ENCODE assay signal across 16 cellular contexts in the genomic region with DNA sequence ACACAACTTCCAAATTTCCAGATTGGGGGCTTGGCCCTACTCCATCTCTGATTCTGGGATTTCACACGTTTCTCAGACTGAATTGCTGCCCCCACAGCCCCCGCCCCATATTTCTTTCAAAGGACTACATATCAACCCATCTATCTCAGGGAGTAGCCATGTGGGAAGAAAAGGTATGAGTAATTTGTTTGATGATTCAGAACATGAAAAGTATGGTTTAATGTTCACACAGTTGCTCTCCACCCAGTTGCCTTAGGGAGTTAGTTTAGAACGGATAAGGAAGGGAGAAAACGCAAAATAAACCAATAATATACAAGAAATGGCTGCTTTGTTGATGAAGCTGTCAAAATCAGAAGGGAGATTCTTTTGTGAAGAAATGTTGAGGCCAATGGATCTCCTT.
DNase-seq lines count a peak whose midpoint lies in the region; ATAC-seq, FAIRE-seq and TF ChIP-seq lines count a peak whose summit lies in the region.
"Had no signal": no experiment of that assay in that cellular context is flagged by ENCODE, and none has a peak within 500 bp of the region (broad histone marks: within the 10 kb centered on the region; RNA-seq: fewer than 3 reads in every experiment).

No MANE protein-coding gene starts in this region.

- H3K27ac ChIP-seq in A673 (ENCODE audit: low read depth, low read length, poor library complexity, severe bottlenecking) = no peak overlapping the region
- H3K27ac ChIP-seq: KMS-11 had no signal

- no TSS peak for BruUV-seq in Caco-2 (replicated peaks; lab: Mats Ljungman, UMichigan)
- no TSS peak for BruUV-seq in A673 (replicated peaks; lab: Mats Ljungman, UMichigan)

- no peak for ATAC-seq in HG03565 (IDR thresholded peaks at IDR 0.05; ENCODE audit: unreplicated experiment)
- ATAC-seq: Panc1 had no signal

- H3K36me3 ChIP-seq in Caco-2 (ENCODE audit: control insufficient read depth, insufficient read depth, low read length) = no peaks in the 10 kb centered on the region
- no peaks in the 10 kb centered on the region for H3K36me3 ChIP-seq in bronchial epithelial cell (ENCODE audit: control insufficient read depth, insufficient read depth, low read length)
- H3K36me3 ChIP-seq in A673 (ENCODE audit: insufficient read depth, low read length, poor library complexity, severe bottlenecking) = no peaks in the 10 kb centered on the region
- H3K36me3 ChIP-seq: esophagus squamous epithelium had no signal

- no peaks in the 10 kb centered on the region for H3K36me3 Mint-ChIP-seq in Caco-2 (ENCODE audit: insufficient read depth, unreplicated experiment)
- no peaks in the 10 kb centered on the region for H3K36me3 Mint-ChIP-seq in activated naive CD4-positive, alpha-beta T cell treated with anti-CD3 and anti-CD28 coated beads for 36 hours (ENCODE audit: low read depth)
- H3K36me3 Mint-ChIP-seq: CD4-positive, alpha-beta memory T cell had no signal

- H3K27ac Mint-ChIP-seq in Caco-2 (ENCODE audit: unreplicated experiment) = peak overlapping the region; percentile 71
- no peak overlapping the region for H3K27ac Mint-ChIP-seq in activated naive CD4-positive, alpha-beta T cell treated with anti-CD3 and anti-CD28 coated beads for 36 hours
- H3K27ac Mint-ChIP-seq: CD4-positive, alpha-beta memory T cell; stimulated activated naive CD8-positive, alpha-beta T cell treated with anti-CD3 and anti-CD28 coated beads, Interleukin-15, Interleukin-2, amounts not matched to agents 100 ng/mL and 50 ng/mL, for 24 hours had no signal

- H3K27me3 Mint-ChIP-seq in Caco-2 (ENCODE audit: insufficient read depth, unreplicated experiment) = no peaks in the 10 kb centered on the region
- H3K27me3 Mint-ChIP-seq in activated naive CD4-positive, alpha-beta T cell treated with anti-CD3 and anti-CD28 coated beads for 36 hours (ENCODE audit: low read depth) = no peaks in the 10 kb centered on the region
- H3K27me3 Mint-ChIP-seq: CD4-positive, alpha-beta memory T cell; stimulated activated naive CD8-positive, alpha-beta T cell treated with anti-CD3 and anti-CD28 coated beads, Interleukin-15, Interleukin-2, amounts not matched to agents 100 ng/mL and 50 ng/mL, for 24 hours had no signal

- H3K4me3 ChIP-seq in Caco-2 (ENCODE audit: low read depth, low read length) (no peak overlapping the region), bronchial epithelial cell (ENCODE audit: low read depth, low read length) (no peak overlapping the region), A673 (ENCODE audit: low read depth, low read length, poor library complexity, severe bottlenecking) (no peak overlapping the region)
- H3K4me3 ChIP-seq: esophagus squamous epithelium had no signal

- H3K9me3 Mint-ChIP-seq in Caco-2 (ENCODE audit: unreplicated experiment) = no peaks in the 10 kb centered on the region
- peaks cover 3% of the 10 kb centered on the region for H3K9me3 Mint-ChIP-seq in activated naive CD4-positive, alpha-beta T cell treated with anti-CD3 and anti-CD28 coated beads for 36 hours
- H3K9me3 Mint-ChIP-seq: stimulated activated naive CD8-positive, alpha-beta T cell treated with anti-CD3 and anti-CD28 coated beads, Interleukin-15, Interleukin-2, amounts not matched to agents 100 ng/mL and 50 ng/mL, for 24 hours had no signal

- no peak for TF ChIP-seq CTCF in Caco-2 (IDR thresholded peaks at IDR 0.05; ENCODE audit: insufficient read depth in 1 of 2, low read depth in 1 of 2, low read length in 1 of 2, severe bottlenecking in 1 of 2, unreplicated experiment in 1 of 2)
- TF ChIP-seq CTCF in bronchial epithelial cell (IDR thresholded peaks at IDR 0.05; ENCODE audit: insufficient read depth, low read length, severe bottlenecking) = no peak
- TF ChIP-seq CTCF in A673 (conservative IDR thresholded peaks at IDR 0.05; ENCODE audit: low read depth, low read length) = no peak

- H3K4me1 Mint-ChIP-seq in Caco-2 (ENCODE audit: low read depth, unreplicated experiment) = peaks cover 28% of the 10 kb centered on the region
- H3K4me1 Mint-ChIP-seq in activated naive CD4-positive, alpha-beta T cell treated with anti-CD3 and anti-CD28 coated beads for 36 hours (ENCODE audit: low read depth) = no peaks in the 10 kb centered on the region
- H3K4me1 Mint-ChIP-seq: CD4-positive, alpha-beta memory T cell had no signal

- intact Hi-C loops in Caco-2 (cut with micrococcal nuclease; ENCODE audit: unreplicated experiment) = no loop called here
- intact Hi-C loops in activated naive CD4-positive, alpha-beta T cell treated with anti-CD3 and anti-CD28 coated beads for 36 hours (cut with micrococcal nuclease) = no loop called here
- intact Hi-C loops in A673 (cut with micrococcal nuclease; ENCODE audit: unreplicated experiment) = no loop called here

- H3K4me1 ChIP-seq in Caco-2 (peaks cover 21% of the 10 kb centered on the region), A673 (ENCODE audit: insufficient read depth, low read length, poor library complexity, severe bottlenecking) (no peaks in the 10 kb centered on the region)

- H3K27me3 ChIP-seq in Caco-2 (replicated peaks; ENCODE audit: control insufficient read depth, insufficient read depth, low read length) (no peaks in the 10 kb centered on the region), bronchial epithelial cell (ENCODE audit: control insufficient read depth, insufficient read depth, low read length) (no peaks in the 10 kb centered on the region), A673 (replicated peaks; ENCODE audit: insufficient read depth, low read depth, low read length, poor library complexity) (peaks cover 7% of the 10 kb centered on the region)
- H3K27me3 ChIP-seq: esophagus squamous epithelium had no signal

- no peaks in the 10 kb centered on the region; the same call in 1 of the 2 replicates for H3K9me3 ChIP-seq in Caco-2
- H3K9me3 ChIP-seq in A673 (ENCODE audit: low read depth, low read length, poor library complexity, severe bottlenecking) = no peaks in the 10 kb centered on the region
- H3K9me3 ChIP-seq: esophagus squamous epithelium had no signal

- DNase-seq in Caco-2 (no peak), HT1080 (ENCODE audit: low read depth) (peak; percentile 10), bronchial epithelial cell (ENCODE audit: low read depth) (peak; percentile 65), kidney tubule cell (ENCODE audit: low spot score) (peak; percentile 11), LoVo (ENCODE audit: low spot score) (no peak), A673 (ENCODE audit: low spot score) (no peak)
- DNase-seq in activated naive CD4-positive, alpha-beta T cell treated with anti-CD3 and anti-CD28 coated beads for 36 hours = no peak
- DNase-seq: CD4-positive, alpha-beta memory T cell; esophagus squamous epithelium; GDM1; islet precursor cell; NCI-H2171 had no signal

- POLR2A ChIA-PET in Caco-2 (lab: Charles Lee) = no interaction called here
- POLR2A ChIA-PET in A673 (lab: Charles Lee; ENCODE audit: low non-redundant PET) = no interaction called here

- CTCF ChIA-PET in Caco-2 (lab: Charles Lee) = no interaction called here
- CTCF ChIA-PET in activated naive CD4-positive, alpha-beta T cell treated with anti-CD3 and anti-CD28 coated beads for 36 hours (lab: Charles Lee) = no interaction called here
- CTCF ChIA-PET in A673 (lab: Charles Lee) = no interaction called here

- H3K4me3 Mint-ChIP-seq in Caco-2 (ENCODE audit: unreplicated experiment) = no peak overlapping the region
- H3K4me3 Mint-ChIP-seq in activated naive CD4-positive, alpha-beta T cell treated with anti-CD3 and anti-CD28 coated beads for 36 hours = no peak overlapping the region
- H3K4me3 Mint-ChIP-seq: CD4-positive, alpha-beta memory T cell; stimulated activated naive CD8-positive, alpha-beta T cell treated with anti-CD3 and anti-CD28 coated beads, Interleukin-15, Interleukin-2, amounts not matched to agents 100 ng/mL and 50 ng/mL, for 24 hours had no signal

- FAIRE-seq in bronchial epithelial cell (lab: Jason Lieb, UNC) = no peak

Comparison
In these comparisons a context has a peak if more than half of its experiments do, and no peak if none do; other contexts are left out.
1. DNase-seq: peak in HT1080 (single experiment), bronchial epithelial cell (single experiment) and kidney tubule cell (single experiment); none in Caco-2 (0 of 2), LoVo (single experiment), activated naive CD4-positive, alpha-beta T cell treated with anti-CD3 and anti-CD28 coated beads for 36 hours (single experiment) and A673 (single experiment).